13 cellular contexts compared by ENCODE assay signal in the genomic region with DNA sequence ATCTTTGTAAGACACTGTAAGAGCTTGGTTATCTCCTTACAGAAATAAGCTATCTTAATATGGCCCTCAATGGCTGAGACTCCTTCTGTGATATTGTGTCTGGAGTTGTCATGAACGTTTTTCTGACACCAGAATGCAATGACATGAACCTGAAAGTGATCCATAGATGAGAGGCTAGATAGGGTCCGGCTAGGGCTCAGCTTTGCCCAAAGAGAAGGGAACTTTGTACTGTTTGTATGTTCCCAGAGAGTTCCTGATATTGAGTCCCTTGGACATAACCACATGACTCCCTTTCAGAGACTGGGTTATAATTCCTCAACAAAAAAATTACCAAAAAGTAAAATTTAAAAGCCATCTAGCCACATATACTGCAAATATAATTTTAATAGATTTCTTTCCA.
DNase-seq lines count a peak whose midpoint lies in the region; ATAC-seq and TF ChIP-seq lines count a peak whose summit lies in the region.
"Had no signal": no experiment of that assay in that cellular context is flagged by ENCODE, and none has a peak within 500 bp of the region (broad histone marks: within the 10 kb centered on the region; RNA-seq: fewer than 3 reads in every experiment).

No MANE protein-coding gene starts in this region.

- in situ Hi-C loops in GM13976 (cut with MboI; ENCODE audit: low sequenced_read_pairs, unreplicated experiment) = no loop called here

- H3K9me3 ChIP-seq in right lobe of liver = no peaks in the 10 kb centered on the region
- H3K9me3 ChIP-seq in upper lobe of left lung = no peaks in the 10 kb centered on the region

- ATAC-seq in GM18505 (IDR thresholded peaks at IDR 0.05; ENCODE audit: unreplicated experiment) = peak; percentile 7
- ATAC-seq in GM21528 (IDR thresholded peaks at IDR 0.05; ENCODE audit: low FRiP score, unreplicated experiment) = peak; percentile 9
- ATAC-seq in right lobe of liver = peak; percentile 95 to 97 (median 97)
- no peak for ATAC-seq in upper lobe of left lung (ENCODE audit: low FRiP score in 2 of 2)

- no peak overlapping the region for H3K4me3 ChIP-seq in NB4 (ENCODE audit: low read depth, low read length)
- H3K4me3 ChIP-seq in right lobe of liver = no peak overlapping the region
- no peak overlapping the region for H3K4me3 ChIP-seq in upper lobe of left lung
- H3K4me3 ChIP-seq: lung, stomach had no signal

- H3K36me3 ChIP-seq in right lobe of liver (no peaks in the 10 kb centered on the region), upper lobe of left lung (no peaks in the 10 kb centered on the region)
- H3K36me3 ChIP-seq: stomach had no signal

- TF ChIP-seq CTCF in NB4 (IDR thresholded peaks at IDR 0.05; ENCODE audit: low read depth, low read length) = no peak
- TF ChIP-seq CTCF in right lobe of liver (IDR thresholded peaks at IDR 0.05) = no peak
- no peak for TF ChIP-seq CTCF in GM13976 (IDR thresholded peaks at IDR 0.05; ENCODE audit: borderline replicate concordance, control extremely low read depth, extremely low read depth, insufficient read depth, missing control alignments)
- TF ChIP-seq CTCF in upper lobe of left lung (IDR thresholded peaks at IDR 0.05) = no peak

- H3K27ac ChIP-seq in right lobe of liver = peak overlapping the region in 2 of 3 donors; percentile 33 to 57
- no peak overlapping the region for H3K27ac ChIP-seq in upper lobe of left lung
- H3K27ac ChIP-seq: parathyroid adenoma, stomach had no signal

- H3K27me3 ChIP-seq in right lobe of liver (no peaks in the 10 kb centered on the region), upper lobe of left lung (no peaks in the 10 kb centered on the region)
- H3K27me3 ChIP-seq: stomach had no signal

- H3K4me1 ChIP-seq in right lobe of liver (peaks cover 0 to 25% (median 0%) of the 10 kb centered on the region in 4 donors), upper lobe of left lung (no peaks in the 10 kb centered on the region)
- H3K4me1 ChIP-seq: parathyroid adenoma, stomach had no signal

- 17% methylated on average over 1 of the region's 2 CpGs for WGBS in right lobe of liver (ENCODE audit: insufficient coverage, low coverage, low lambda C conversion rate, missing lambda C conversion rate)
- 32 to 34% methylated on average over 2 of the region's 2 CpGs for WGBS in upper lobe of left lung, 2 donors

- DNase-seq in NB4 (ENCODE audit: low read depth) (peak; percentile 54), right lobe of liver (no peak), GM19238 (ENCODE audit: insufficient read length, low spot score) (no peak), GM13976 (ENCODE audit: low spot score) (no peak), upper lobe of left lung (no peak), amniotic stem cell (lab: John Stamatoyannopoulos, UW) (no peak)
- DNase-seq: endodermal cell, NCI-H187, stomach had no signal

- TF ChIP-seq POLR2A in GM18505 (IDR thresholded peaks at IDR 0.05; ENCODE audit: borderline replicate concordance, extremely low read depth, insufficient read depth, insufficient read length) = no peak
- no peak for TF ChIP-seq POLR2A in NB4 (IDR thresholded peaks at IDR 0.05; ENCODE audit: extremely low read depth, insufficient read length)
- TF ChIP-seq POLR2A in right lobe of liver (IDR thresholded peaks at IDR 0.05) = no peak
- TF ChIP-seq POLR2A in upper lobe of left lung (IDR thresholded peaks at IDR 0.05) = no peak

- intact Hi-C loops in right lobe of liver (cut with DNase I) = no loop called here

- no peak for TF ChIP-seq EP300 in upper lobe of left lung (IDR thresholded peaks at IDR 0.05)

Comparison
In these comparisons a context has a peak if more than half of its experiments do, and no peak if none do; other contexts are left out.
1. ATAC-seq: peak in GM18505 (single experiment), GM21528 (single experiment) and right lobe of liver (4 of 4); none in upper lobe of left lung (0 of 2).
2. H3K27ac ChIP-seq: peak in right lobe of liver (2 of 3); none in upper lobe of left lung (0 of 4).